Comparison of ENCODE assay signal across 20 cellular contexts in genomic region chr15:99197861-99198260, GRCh38. TPM values are rescaled to one million over a fixed set of nuclear protein-coding genes. Genes with fewer than 3 reads are reported as not detected.
A peak's percentile ranks its signal among the peaks of the same experiment; 100 is the strongest.
DNase-seq lines count a peak whose midpoint lies in the region; ATAC-seq and TF ChIP-seq lines count a peak whose summit lies in the region.
"Had no signal": no experiment of that assay in that cellular context is flagged by ENCODE, and none has a peak within 500 bp of the region (broad histone marks: within the 10 kb centered on the region; RNA-seq: fewer than 3 reads in every experiment).

No MANE protein-coding gene starts in this region.

- no peaks in the 10 kb centered on the region for H3K4me1 Mint-ChIP-seq in activated CD4-positive, alpha-beta T cell treated with anti-CD3 and anti-CD28 coated beads, Interleukin-2, amount 10 ng/mL, durations not matched to agents 7 days and 5 days
- no peaks in the 10 kb centered on the region for H3K4me1 Mint-ChIP-seq in stimulated activated memory B cell treated with anti-CD40 and anti-IgM and Interleukin-4, amounts not matched to agents 10 μg/mL and 1 μg/mL and 100 μg/mL, for 72 hours
- H3K4me1 Mint-ChIP-seq in activated T-helper 17 cell treated with anti-CD3 and anti-CD28 coated beads, Interleukin-2, amount 50 U/mL, for 72 hours, result no peaks in the 10 kb centered on the region
- H3K4me1 Mint-ChIP-seq: CD8-positive, alpha-beta memory T cell had no signal

- no peak for ATAC-seq in stimulated activated memory B cell treated with anti-CD40 and anti-IgM and Interleukin-4, amounts not matched to agents 10 μg/mL and 1 μg/mL and 100 μg/mL, for 72 hours
- ATAC-seq in activated T-helper 17 cell treated with anti-CD3 and anti-CD28 coated beads, Interleukin-2, amount 50 U/mL, for 72 hours (replicated peaks), result no peak
- no peak for ATAC-seq in GM19467 (IDR thresholded peaks at IDR 0.05; ENCODE audit: unreplicated experiment)

- intact Hi-C loops in esophagus muscularis mucosa (cut with DNase I), result no loop called here

- POLR2A ChIA-PET in activated CD4-positive, alpha-beta T cell treated with anti-CD3 and anti-CD28 coated beads, Interleukin-2, amount 10 ng/mL, durations not matched to agents 7 days and 5 days (lab: Charles Lee), result no interaction called here

- no peak overlapping the region for H3K4me3 Mint-ChIP-seq in activated CD4-positive, alpha-beta T cell treated with anti-CD3 and anti-CD28 coated beads, Interleukin-2, amount 10 ng/mL, durations not matched to agents 7 days and 5 days
- no peak overlapping the region for H3K4me3 Mint-ChIP-seq in stimulated activated memory B cell treated with anti-CD40 and anti-IgM and Interleukin-4, amounts not matched to agents 10 μg/mL and 1 μg/mL and 100 μg/mL, for 72 hours
- no peak overlapping the region for H3K4me3 Mint-ChIP-seq in activated T-helper 17 cell treated with anti-CD3 and anti-CD28 coated beads, Interleukin-2, amount 50 U/mL, for 72 hours
- H3K4me3 Mint-ChIP-seq: CD8-positive, alpha-beta memory T cell had no signal

- H2AFZ ChIP-seq in mesenchymal stem cell (ENCODE audit: low read depth, low read length), result no peak overlapping the region

- peaks cover 3% of the 10 kb centered on the region for H3K9me3 Mint-ChIP-seq in activated CD4-positive, alpha-beta T cell treated with anti-CD3 and anti-CD28 coated beads, Interleukin-2, amount 10 ng/mL, durations not matched to agents 7 days and 5 days
- peaks cover 3% of the 10 kb centered on the region for H3K9me3 Mint-ChIP-seq in stimulated activated memory B cell treated with anti-CD40 and anti-IgM and Interleukin-4, amounts not matched to agents 10 μg/mL and 1 μg/mL and 100 μg/mL, for 72 hours
- no peaks in the 10 kb centered on the region for H3K9me3 Mint-ChIP-seq in activated T-helper 17 cell treated with anti-CD3 and anti-CD28 coated beads, Interleukin-2, amount 50 U/mL, for 72 hours
- H3K9me3 Mint-ChIP-seq: CD8-positive, alpha-beta memory T cell had no signal

- no peak overlapping the region for H2AK5ac ChIP-seq in mesenchymal stem cell (ENCODE audit: low read length, severe bottlenecking)

- no peak for DNase-seq in activated CD4-positive, alpha-beta T cell treated with anti-CD3 and anti-CD28 coated beads, Interleukin-2, amount 10 ng/mL, durations not matched to agents 7 days and 5 days
- no peak for DNase-seq in activated CD4-positive, alpha-beta T cell treated with anti-CD3 and anti-CD28 coated beads for 1 hour
- DNase-seq in SJSA1 (ENCODE audit: low read depth in 1 of 2, low spot score in 2 of 2) (peak in 1 of 2 experiments; percentile 27), esophagus muscularis mucosa (ENCODE audit: extremely low spot score) (no peak), mesenchymal stem cell (peak; percentile 19)
- DNase-seq: CD8-positive, alpha-beta memory T cell; DMS79 treated with DMSO at 0.1 percent for 48 hours; GF-D8; GOT3; Karpas-422; NCI-H1105; NCI-H1694; NCI-H2107; NCI-H345; NCI-H526 treated with DMSO at 0.1 percent for 48 hours had no signal

- no peak overlapping the region for H2BK5ac ChIP-seq in mesenchymal stem cell (ENCODE audit: low read depth, low read length, poor library complexity, severe bottlenecking)

- H3K27ac Mint-ChIP-seq in activated CD4-positive, alpha-beta T cell treated with anti-CD3 and anti-CD28 coated beads, Interleukin-2, amount 10 ng/mL, durations not matched to agents 7 days and 5 days, result peak overlapping the region; percentile 10
- no peak overlapping the region for H3K27ac Mint-ChIP-seq in stimulated activated memory B cell treated with anti-CD40 and anti-IgM and Interleukin-4, amounts not matched to agents 10 μg/mL and 1 μg/mL and 100 μg/mL, for 72 hours
- H3K27ac Mint-ChIP-seq in activated T-helper 17 cell treated with anti-CD3 and anti-CD28 coated beads, Interleukin-2, amount 50 U/mL, for 72 hours, result no peak overlapping the region

- no peak for TF ChIP-seq EP300 in esophagus muscularis mucosa (IDR thresholded peaks at IDR 0.05)

- H3K9me3 ChIP-seq in SJSA1 (replicated peaks) (no peaks in the 10 kb centered on the region), esophagus muscularis mucosa (no peaks in the 10 kb centered on the region), mesenchymal stem cell (ENCODE audit: control insufficient read depth, low read length) (no peaks in the 10 kb centered on the region)

- H4K91ac ChIP-seq in mesenchymal stem cell (ENCODE audit: low read length), result no peak overlapping the region

- H3K4me1 ChIP-seq in SJSA1 (replicated peaks), result peaks cover 6% of the 10 kb centered on the region
- H3K4me1 ChIP-seq in esophagus muscularis mucosa, result peaks cover 0 to 8% (median 3%) of the 10 kb centered on the region in 4 donors
- H3K4me1 ChIP-seq in mesenchymal stem cell (ENCODE audit: control insufficient read depth, insufficient read depth, low read depth, low read length), result no peaks in the 10 kb centered on the region
- H3K4me1 ChIP-seq: BLaER1 treated with 17β-estradiol and CSF1 and Interleukin-3, amounts not matched to agents 10 nM and 100 nM had no signal

- H3K27me3 Mint-ChIP-seq in activated CD4-positive, alpha-beta T cell treated with anti-CD3 and anti-CD28 coated beads, Interleukin-2, amount 10 ng/mL, durations not matched to agents 7 days and 5 days, result no peaks in the 10 kb centered on the region
- H3K27me3 Mint-ChIP-seq in stimulated activated memory B cell treated with anti-CD40 and anti-IgM and Interleukin-4, amounts not matched to agents 10 μg/mL and 1 μg/mL and 100 μg/mL, for 72 hours, result no peaks in the 10 kb centered on the region
- H3K27me3 Mint-ChIP-seq in activated T-helper 17 cell treated with anti-CD3 and anti-CD28 coated beads, Interleukin-2, amount 50 U/mL, for 72 hours, result no peaks in the 10 kb centered on the region

- H3K27me3 ChIP-seq in SJSA1 (replicated peaks) (no peaks in the 10 kb centered on the region), esophagus muscularis mucosa (no peaks in the 10 kb centered on the region), mesenchymal stem cell (ENCODE audit: control insufficient read depth in 1 of 2, insufficient read depth in 1 of 2, low read length in 2 of 2) (no peaks in the 10 kb centered on the region)
- H3K27me3 ChIP-seq: BLaER1 treated with 17β-estradiol and CSF1 and Interleukin-3, amounts not matched to agents 10 nM and 100 nM had no signal

- peaks cover 4% of the 10 kb centered on the region for H3K79me1 ChIP-seq in mesenchymal stem cell (replicated peaks; ENCODE audit: low read length, poor library complexity, severe bottlenecking)

- no peak overlapping the region for H4K8ac ChIP-seq in mesenchymal stem cell (ENCODE audit: low read length)

- H3K36me3 ChIP-seq in SJSA1, result peaks cover 54% of the 10 kb centered on the region
- H3K36me3 ChIP-seq in esophagus muscularis mucosa, result peaks cover 0 to 40% (median 27%) of the 10 kb centered on the region in 4 donors
- peaks cover 4 to 40% of the 10 kb centered on the region in 2 experiments for H3K36me3 ChIP-seq in mesenchymal stem cell (ENCODE audit: control insufficient read depth in 1 of 2, insufficient read depth in 2 of 2, low read depth in 1 of 2, low read length in 2 of 2)
- H3K36me3 ChIP-seq: BLaER1 treated with 17β-estradiol and CSF1 and Interleukin-3, amounts not matched to agents 10 nM and 100 nM had no signal

- peaks cover 4% of the 10 kb centered on the region for H3K36me3 Mint-ChIP-seq in activated CD4-positive, alpha-beta T cell treated with anti-CD3 and anti-CD28 coated beads, Interleukin-2, amount 10 ng/mL, durations not matched to agents 7 days and 5 days (ENCODE audit: low read depth)
- H3K36me3 Mint-ChIP-seq in stimulated activated memory B cell treated with anti-CD40 and anti-IgM and Interleukin-4, amounts not matched to agents 10 μg/mL and 1 μg/mL and 100 μg/mL, for 72 hours, result no peaks in the 10 kb centered on the region
- no peaks in the 10 kb centered on the region for H3K36me3 Mint-ChIP-seq in activated T-helper 17 cell treated with anti-CD3 and anti-CD28 coated beads, Interleukin-2, amount 50 U/mL, for 72 hours (ENCODE audit: low read depth)
- H3K36me3 Mint-ChIP-seq: CD8-positive, alpha-beta memory T cell had no signal

- no peak overlapping the region for H2BK120ac ChIP-seq in mesenchymal stem cell (ENCODE audit: low read depth, low read length)

- H3K14ac ChIP-seq in mesenchymal stem cell (ENCODE audit: low read length in 2 of 2), result no peak overlapping the region

- CTCF ChIA-PET in activated CD4-positive, alpha-beta T cell treated with anti-CD3 and anti-CD28 coated beads, Interleukin-2, amount 10 ng/mL, durations not matched to agents 7 days and 5 days (lab: Charles Lee), result interaction anchor here (0.6 kb wide), 1 partner anchor 32 kb away, joined by 3 read pairs; no protein-coding TSS in a partner anchor

- H3K4ac ChIP-seq in mesenchymal stem cell (ENCODE audit: low read depth in 1 of 2, low read length in 2 of 2), result no peak overlapping the region

- no peak overlapping the region for H3K4me2 ChIP-seq in mesenchymal stem cell (ENCODE audit: low read length, poor library complexity, severe bottlenecking)
- H3K4me2 ChIP-seq: BLaER1 treated with 17β-estradiol and CSF1 and Interleukin-3, amounts not matched to agents 10 nM and 100 nM had no signal

- TF ChIP-seq POLR2A in esophagus muscularis mucosa (IDR thresholded peaks at IDR 0.05; ENCODE audit: low read depth), result no peak

- no peak overlapping the region for H3K9ac ChIP-seq in mesenchymal stem cell (ENCODE audit: low read length)
- H3K9ac ChIP-seq: BLaER1 treated with 17β-estradiol and CSF1 and Interleukin-3, amounts not matched to agents 10 nM and 100 nM had no signal

- H3K4me3 ChIP-seq in SJSA1, result no peak overlapping the region
- H3K4me3 ChIP-seq in esophagus muscularis mucosa, result no peak overlapping the region
- H3K4me3 ChIP-seq in mesenchymal stem cell (ENCODE audit: insufficient read depth in 1 of 2, low read depth in 1 of 2, low read length in 2 of 2), result no peak overlapping the region
- H3K4me3 ChIP-seq: BLaER1 treated with 17β-estradiol and CSF1 and Interleukin-3, amounts not matched to agents 10 nM and 100 nM had no signal

- H3K18ac ChIP-seq in mesenchymal stem cell (ENCODE audit: low read depth in 1 of 2, low read length in 2 of 2), result no peak overlapping the region

- WGBS in esophagus muscularis mucosa, result 82% methylated on average over 3 of the region's 3 CpGs
- 97% methylated on average over 2 of the region's 3 CpGs for WGBS in mesenchymal stem cell

- H3K23ac ChIP-seq in mesenchymal stem cell (ENCODE audit: low read length in 2 of 2), result no peak overlapping the region

- H2BK15ac ChIP-seq in mesenchymal stem cell (ENCODE audit: low read depth, poor library complexity, severe bottlenecking), result no peak overlapping the region

- TF ChIP-seq CTCF in esophagus muscularis mucosa (IDR thresholded peaks at IDR 0.05), result no peak

- no peak overlapping the region for H2BK12ac ChIP-seq in mesenchymal stem cell (ENCODE audit: low read length in 2 of 2)

- H3K27ac ChIP-seq in SJSA1 (0 out of 2 replicates have a peak overlapping the region, but pooled peaks have one; percentile 3), esophagus muscularis mucosa (replicated peaks in 1 of 4) (peak overlapping the region; percentile 8 to 27 (median 13)), mesenchymal stem cell (ENCODE audit: low read length, poor library complexity, severe bottlenecking) (no peak overlapping the region)
- H3K27ac ChIP-seq: 22Rv1; BLaER1 treated with 17β-estradiol and CSF1 and Interleukin-3, amounts not matched to agents 10 nM and 100 nM had no signal

RNA-seq across cellular contexts. Expression of gene TTC23, which starts 51.5 kb away (rescaled TPM):
- total RNA-seq in activated CD4-positive, alpha-beta T cell treated with anti-CD3 and anti-CD28 coated beads, Interleukin-2, amount 10 ng/mL, durations not matched to agents 7 days and 5 days, result 1 to 10 TPM; 1.6 to 3.1 TPM
- 11.9 and 31.9 TPM in 2 replicates for total RNA-seq in SJSA1 (2014; rRNA removed; shearing (Covaris generic))
- total RNA-seq in esophagus muscularis mucosa, result 10 to 100 TPM; 14.7 to 25.3 (median 19.3) TPM
- polyA plus RNA-seq in mesenchymal stem cell (2013, experiment 1 of 2), result 17.5 TPM
- 17.1 TPM for polyA plus RNA-seq in mesenchymal stem cell (2013, experiment 2 of 2)
- 1 to 10 TPM in 1 of 2 donors, under 1 TPM in 1; 0.67 to 2.5 TPM for total RNA-seq in activated T-helper 17 cell treated with anti-CD3 and anti-CD28 coated beads, Interleukin-2, amount 50 U/mL, for 72 hours

RNA-seq across cellular contexts. Expression of gene LRRC28, which starts 53.4 kb away (rescaled TPM):
- 10 to 100 TPM; 19.2 to 26.0 TPM for total RNA-seq in activated CD4-positive, alpha-beta T cell treated with anti-CD3 and anti-CD28 coated beads, Interleukin-2, amount 10 ng/mL, durations not matched to agents 7 days and 5 days
- total RNA-seq in SJSA1 (2014; rRNA removed; shearing (Covaris generic)), result 7.9 and 24.8 TPM in 2 replicates
- 10 to 100 TPM; 15.7 to 39.9 (median 24.7) TPM for total RNA-seq in esophagus muscularis mucosa
- polyA plus RNA-seq in mesenchymal stem cell (2013, experiment 1 of 2), result 17.9 TPM
- 18.1 TPM for polyA plus RNA-seq in mesenchymal stem cell (2013, experiment 2 of 2)
- 10 to 100 TPM; 18.5 to 26.0 TPM for total RNA-seq in activated T-helper 17 cell treated with anti-CD3 and anti-CD28 coated beads, Interleukin-2, amount 50 U/mL, for 72 hours
